In genomic region chr6:110618591-110619267, GRCh38 we compare ENCODE assay signal across 8 cellular contexts.
A peak's percentile ranks its signal among the peaks of the same experiment; 100 is the strongest.
DNase-seq lines count a peak whose midpoint lies in the region; ATAC-seq, FAIRE-seq and TF ChIP-seq lines count a peak whose summit lies in the region.

No MANE protein-coding gene starts in this region.

- ATAC-seq in psoas muscle, result peak in 1 of 4 donors; percentile 52
- no peak for ATAC-seq in HG02610 (IDR thresholded peaks at IDR 0.05; ENCODE audit: unreplicated experiment)

- TF ChIP-seq CTCF in fibroblast of mammary gland (conservative IDR thresholded peaks at IDR 0.05; ENCODE audit: control insufficient read depth, insufficient read depth, low read depth, low read length) (peak; percentile 27), psoas muscle (IDR thresholded peaks at IDR 0.05) (peak; percentile 35)

- no peak for DNase-seq in GM12892 (ENCODE audit: insufficient read length)
- DNase-seq in OCI-M1 (lab: John Stamatoyannopoulos, UW), result peak; percentile 68
- DNase-seq in fibroblast of mammary gland (ENCODE audit: low read depth), result peak; percentile 23
- DNase-seq in psoas muscle, result no peak
- no peak for DNase-seq in NCI-H2029 treated with DMSO at 0.1 percent for 48 hours (lab: John Stamatoyannopoulos, UW)
- DNase-seq in NCI-H2227 treated with DMSO at 0.1 percent for 48 hours (lab: John Stamatoyannopoulos, UW), result no peak
- no peak for DNase-seq in HuH-7.5 (ENCODE audit: low spot score)

- peak; percentile 62 for FAIRE-seq in GM12892 (lab: Jason Lieb, UNC)

- WGBS in psoas muscle, 3 donors, result 21 to 30% (median 28%) methylated on average over 3 of the region's 3 CpGs

- TF ChIP-seq POLR2A in GM12892 (IDR thresholded peaks at IDR 0.05; ENCODE audit: low read depth, low read length), result no peak

- no peaks in the 10 kb centered on the region for H3K27me3 ChIP-seq in psoas muscle (ENCODE audit: insufficient read depth in 3 of 3, low read length in 2 of 3)

- H3K4me3 ChIP-seq in fibroblast of mammary gland (ENCODE audit: control insufficient read depth, low read depth, low read length) (no peak overlapping the region), psoas muscle (no peak overlapping the region)

- peaks cover 0 to 60% of the 10 kb centered on the region in 2 donors for H3K36me3 ChIP-seq in psoas muscle (ENCODE audit: insufficient read depth in 1 of 2, low read depth in 1 of 2)

- intact Hi-C loops in psoas muscle (cut with DNase I), result no loop called here

- no peaks in the 10 kb centered on the region for H3K9me3 ChIP-seq in psoas muscle

- no peak overlapping the region for H3K27ac ChIP-seq in psoas muscle

- no peaks in the 10 kb centered on the region for H3K4me1 ChIP-seq in psoas muscle

Comparison
In these comparisons a context has a peak if more than half of its experiments do, and no peak if none do; other contexts are left out.
1. DNase-seq: peak in OCI-M1 (single experiment) and fibroblast of mammary gland (single experiment); none in GM12892 (single experiment), psoas muscle (0 of 2), NCI-H2029 treated with DMSO at 0.1 percent for 48 hours (single experiment), NCI-H2227 treated with DMSO at 0.1 percent for 48 hours (single experiment) and HuH-7.5 (single experiment).